ENCODE assay signal across 1 cellular context in genomic region chr12:121190523-121191031, GRCh38.
TF ChIP-seq lines count a peak whose summit lies in the region.

No MANE protein-coding gene starts in this region.

TF ChIP-seq in K562, 482 proteins besides CTCF, POLR2A, EP300 and RAD21 (continues in another document):
- TF ChIP-seq HNRNPUL1 (IDR thresholded peaks at IDR 0.05; ENCODE audit: low read length) (no peak), MCM7 (IDR thresholded peaks at IDR 0.05) (no peak), CHD7 (IDR thresholded peaks at IDR 0.05; ENCODE audit: low read depth, low read length) (no peak), MXI1 (IDR thresholded peaks at IDR 0.05; ENCODE audit: low read depth, low read length) (no peak), ZNF184 (CRISPR knock-in tag; IDR thresholded peaks at IDR 0.05) (no peak), HES1 (IDR thresholded peaks at IDR 0.05; ENCODE audit: low read depth) (no peak), TGIF2 (CRISPR knock-in tag; IDR thresholded peaks at IDR 0.05) (no peak), THRAP3 (IDR thresholded peaks at IDR 0.05; ENCODE audit: borderline replicate concordance) (no peak), JUND (IDR thresholded peaks at IDR 0.05; ENCODE audit: borderline replicate concordance, low read depth, low read length) (peak; percentile 32; the same call in 1 of the 2 replicates), JUND (tag; IDR thresholded peaks at IDR 0.05; ENCODE audit: borderline replicate concordance, low read depth, low read length) (peak; percentile 59; the same call in 2 of the 3 replicates), SMARCA4 (IDR thresholded peaks at IDR 0.05) (peak; percentile 13; the same call in 1 of the 2 replicates), MYC (IDR thresholded peaks at IDR 0.05; ENCODE audit: low read depth, low read length) (no peak), MYC (CRISPR knock-in tag; IDR thresholded peaks at IDR 0.05; ENCODE audit: borderline replicate concordance, low read depth) (no peak), SREBF1 (IDR thresholded peaks at IDR 0.05; ENCODE audit: borderline replicate concordance, low read depth, low read length) (no peak), MED1 (CRISPR knock-in tag; IDR thresholded peaks at IDR 0.05; ENCODE audit: borderline replicate concordance) (no peak), GATAD2A (IDR thresholded peaks at IDR 0.05) (no peak), ATF7 (IDR thresholded peaks at IDR 0.05) (peak; percentile 57), ZNF174 (CRISPR knock-in tag; IDR thresholded peaks at IDR 0.05) (no peak), POLR2B (IDR thresholded peaks at IDR 0.05; ENCODE audit: low read depth, partially characterized antibody) (no peak), ZNF395 (CRISPR knock-in tag; IDR thresholded peaks at IDR 0.05) (no peak), MEF2A (IDR thresholded peaks at IDR 0.05; ENCODE audit: control insufficient read depth, low read depth, low read length) (0 out of 2 replicates have a peak, but pooled peaks have one; percentile 23), ZNF280A (IDR thresholded peaks at IDR 0.05; ENCODE audit: low read depth, partially characterized antibody) (no peak), PATZ1 (CRISPR knock-in tag; IDR thresholded peaks at IDR 0.05; ENCODE audit: borderline replicate concordance) (no peak), HDAC8 (tag; IDR thresholded peaks at IDR 0.05) (no peak), LARP7 (IDR thresholded peaks at IDR 0.05) (no peak), PHTF2 (CRISPR knock-in tag; IDR thresholded peaks at IDR 0.05) (no peak), FOSL1 (tag; conservative IDR thresholded peaks at IDR 0.05) (peak; percentile 78), ZNF507 (tag; conservative IDR thresholded peaks at IDR 0.05) (no peak), GABPB2 (CRISPR knock-in tag; conservative IDR thresholded peaks at IDR 0.05) (no peak), ZNF639 (CRISPR knock-in tag; conservative IDR thresholded peaks at IDR 0.05 in 1 of 2, IDR thresholded peaks at IDR 0.05 in 1 of 2) (no peak), LEF1 (IDR thresholded peaks at IDR 0.05) (no peak)
